In genomic region chr7:6725003-6725402, GRCh38 we compare ENCODE assay signal across 11 cellular contexts. TPM values are rescaled to one million over a fixed set of nuclear protein-coding genes. Genes with fewer than 3 reads are reported as not detected.
DNase-seq lines count a peak whose midpoint lies in the region; ATAC-seq and TF ChIP-seq lines count a peak whose summit lies in the region.
"Had no signal": no experiment of that assay in that cellular context is flagged by ENCODE, and none has a peak within 500 bp of the region (broad histone marks: within the 10 kb centered on the region; RNA-seq: fewer than 3 reads in every experiment).

No MANE protein-coding gene starts in this region.

- peak overlapping the region; percentile 75 for H3K4me2 ChIP-seq in OCI-LY3 (ENCODE audit: low read length)
- no peak overlapping the region for H3K4me2 ChIP-seq in neural progenitor cell

- no peak overlapping the region for H3K27ac Mint-ChIP-seq in neural progenitor cell
- H3K27ac Mint-ChIP-seq: CD4-positive, CD25-positive, alpha-beta regulatory T cell had no signal

- no peak overlapping the region for H3K4me3 Mint-ChIP-seq in neural progenitor cell

- peaks cover 2% of the 10 kb centered on the region for H3K36me3 Mint-ChIP-seq in neural progenitor cell

- intact Hi-C loops in right cardiac atrium (cut with DNase I) = no loop called here

- peak; percentile 79 for DNase-seq in GM10248 (ENCODE audit: extremely low spot score)
- DNase-seq in stimulated activated CD8-positive, alpha-beta memory T cell treated with anti-CD3 and anti-CD28 coated beads, Interleukin-4, amount 100 ng/mL, for 48 hours = no peak
- DNase-seq in NCI-H146 treated with DMSO at 0.1 percent for 48 hours (lab: John Stamatoyannopoulos, UW; ENCODE audit: unreplicated experiment) = no peak
- no peak for DNase-seq in neural progenitor cell (ENCODE audit: low spot score)
- no peak for DNase-seq in right cardiac atrium
- DNase-seq: CD4-positive, CD25-positive, alpha-beta regulatory T cell; NCI-H1417 had no signal

- H3K4me3 ChIP-seq in OCI-LY3 (ENCODE audit: low read length) = peak overlapping the region; percentile 53
- H3K4me3 ChIP-seq in neural progenitor cell = no peak overlapping the region
- H3K4me3 ChIP-seq in right cardiac atrium (ENCODE audit: low read length) = no peak overlapping the region
- H3K4me3 ChIP-seq: dorsolateral prefrontal cortex had no signal

- POLR2A ChIA-PET in GM10248 (lab: Yijun Ruan, JAX) = interaction anchor here (1.2 kb wide), 1 partner anchor 80 kb away, joined by 3 read pairs; no protein-coding TSS in a partner anchor

- TF ChIP-seq CTCF in GM10248 (IDR thresholded peaks at IDR 0.05; ENCODE audit: control extremely low read depth, extremely low read depth, low read depth, missing control alignments) (no peak), OCI-LY3 (IDR thresholded peaks at IDR 0.05; ENCODE audit: low read depth, low read length) (no peak), neural progenitor cell (IDR thresholded peaks at IDR 0.05) (no peak)

- CTCF ChIA-PET in GM10248 (lab: Yijun Ruan, JAX) = interaction anchor here (1.4 kb wide), 1 partner anchor 11 kb away, joined by 4 read pairs; no protein-coding TSS in a partner anchor

- peaks cover 7% of the 10 kb centered on the region for H3K9me3 Mint-ChIP-seq in neural progenitor cell

- peaks cover 6% of the 10 kb centered on the region for H3K27me3 Mint-ChIP-seq in neural progenitor cell (ENCODE audit: insufficient read depth, low read depth)

- H4K20me1 ChIP-seq in OCI-LY3 (ENCODE audit: insufficient read depth, low read length) (no peaks in the 10 kb centered on the region), neural progenitor cell (ENCODE audit: low read depth) (no peaks in the 10 kb centered on the region)

- H3K4me1 ChIP-seq in OCI-LY3 (ENCODE audit: low read length) (peaks cover 25% of the 10 kb centered on the region), neural progenitor cell (no peaks in the 10 kb centered on the region), right cardiac atrium (ENCODE audit: control insufficient read depth, insufficient read depth, low read length) (no peaks in the 10 kb centered on the region)

- H3K79me2 ChIP-seq in OCI-LY3 (ENCODE audit: low read length) (peaks cover 8% of the 10 kb centered on the region), neural progenitor cell (ENCODE audit: low read depth) (peaks cover 4% of the 10 kb centered on the region)

- H3K27ac ChIP-seq in OCI-LY3 (ENCODE audit: low read length) (peak overlapping the region; percentile 81), neural progenitor cell (no peak overlapping the region), right cardiac atrium (ENCODE audit: low read length) (no peak overlapping the region)
- H3K27ac ChIP-seq: dorsolateral prefrontal cortex had no signal

- WGBS in right cardiac atrium = 79% methylated on average over 10 of the region's 10 CpGs

- no peaks in the 10 kb centered on the region for H3F3A ChIP-seq in neural progenitor cell (ENCODE audit: low read depth)

- H3K27me3 ChIP-seq in OCI-LY3 (ENCODE audit: low read depth, low read length) (no peaks in the 10 kb centered on the region), neural progenitor cell (no peaks in the 10 kb centered on the region), right cardiac atrium (ENCODE audit: control insufficient read depth, insufficient read depth) (no peaks in the 10 kb centered on the region)
- H3K27me3 ChIP-seq: dorsolateral prefrontal cortex had no signal

- peak; percentile 51 for ATAC-seq in GM19468 (IDR thresholded peaks at IDR 0.05; ENCODE audit: extremely low read depth, unreplicated experiment)
- peak; percentile 58 for ATAC-seq in HG03103 (IDR thresholded peaks at IDR 0.05; ENCODE audit: low read depth, unreplicated experiment)
- ATAC-seq in right cardiac atrium = no peak

- no peaks in the 10 kb centered on the region for H3K36me3 ChIP-seq in OCI-LY3 (replicated peaks; ENCODE audit: low read depth, low read length)
- no peaks in the 10 kb centered on the region for H3K36me3 ChIP-seq in neural progenitor cell

- H3K9me3 ChIP-seq in OCI-LY3 (ENCODE audit: insufficient read depth, low read length) (no peaks in the 10 kb centered on the region), neural progenitor cell (ENCODE audit: low read depth) (no peaks in the 10 kb centered on the region), right cardiac atrium (ENCODE audit: control insufficient read depth, low read length) (no peaks in the 10 kb centered on the region)

- H3K4me1 Mint-ChIP-seq in neural progenitor cell = peaks cover 4% of the 10 kb centered on the region

- H2AFZ ChIP-seq in OCI-LY3 (ENCODE audit: low read depth, low read length) (no peak overlapping the region), neural progenitor cell (replicated peaks) (no peak overlapping the region)

- peak overlapping the region; percentile 52 for H3K9ac ChIP-seq in OCI-LY3 (ENCODE audit: low read length)
- no peak overlapping the region for H3K9ac ChIP-seq in neural progenitor cell

RNA-seq across cellular contexts. Expression of gene ZNF12, which starts 18.3 kb away (rescaled TPM):
- total RNA-seq in neural progenitor cell (ENCODE audit: low replicate concordance) = 30.1 and 36.6 TPM in 2 replicates
- total RNA-seq in right cardiac atrium = 10 to 100 TPM; 18.2 to 25.3 (median 20.9) TPM
- 9.6 TPM for polyA plus RNA-seq in right cardiac atrium

RNA-seq across cellular contexts. Expression of gene RSPH10B2, which starts 28.9 kb away (rescaled TPM):
- 0.93 TPM in 1 of 2 replicates, not detected in the other for total RNA-seq in neural progenitor cell (ENCODE audit: low replicate concordance)
- under 1 TPM in 3 of 4 donors, not detected in 1; 0.24 to 0.34 (median 0.25) TPM for total RNA-seq in right cardiac atrium
- not detected for polyA plus RNA-seq in right cardiac atrium
- polyA plus RNA-seq: CD4-positive, CD25-positive, alpha-beta regulatory T cell had no signal

Comparison
In these comparisons a context has a peak if more than half of its experiments do, and no peak if none do; other contexts are left out.
1. ATAC-seq: peak in GM19468 (single experiment) and HG03103 (single experiment); none in right cardiac atrium (0 of 2).